17 cellular contexts compared by ENCODE assay signal in genomic region chr13:73991384-73991783, GRCh38.
DNase-seq lines count a peak whose midpoint lies in the region; ATAC-seq, FAIRE-seq and TF ChIP-seq lines count a peak whose summit lies in the region.
"Had no signal": no experiment of that assay in that cellular context is flagged by ENCODE, and none has a peak within 500 bp of the region (broad histone marks: within the 10 kb centered on the region; RNA-seq: fewer than 3 reads in every experiment).

No MANE protein-coding gene starts in this region.

- no peak for FAIRE-seq in HepG2 (lab: Jason Lieb, UNC)
- FAIRE-seq: A549 had no signal

- no peaks in the 10 kb centered on the region for H3K79me2 ChIP-seq in HepG2 (ENCODE audit: insufficient read depth, low read length)

- no peak for DNase-seq in activated T-cell treated with anti-CD3 and anti-CD28 coated beads, Interleukin-2, amount 50 U/mL, for 72 hours
- DNase-seq in activated T-cell treated with anti-CD3 and anti-CD28 coated beads, Interleukin-2, amount 50 U/mL, for 24 hours = no peak
- DNase-seq in NCI-H748 (lab: John Stamatoyannopoulos, UW; ENCODE audit: unreplicated experiment) = peak; percentile 85
- no peak for DNase-seq in stimulated activated naive B cell treated with anti-CD40 and anti-IgM and Interleukin-4, amounts not matched to agents 10 μg/mL and 1 μg/mL and 100 μg/mL, for 72 hours
- DNase-seq in HepG2 (ENCODE audit: low spot score) = no peak
- DNase-seq in SIG-M5 treated with dmso at 0.1 percent for 504 hours (lab: John Stamatoyannopoulos, UW; ENCODE audit: unreplicated experiment) = no peak
- DNase-seq: DMS79 treated with DMSO at 0.1 percent for 48 hours, IMR-90, left ventricle myocardium superior, right lobe of liver had no signal

- H3K4me3 ChIP-seq in HepG2 (replicated peaks in 1 of 3; ENCODE audit: insufficient read depth in 1 of 3, low read depth in 2 of 3, low read length in 3 of 3) = no peak overlapping the region
- H3K4me3 ChIP-seq: A549, right lobe of liver, vagina had no signal

- peaks cover 0 to 1% of the 10 kb centered on the region in 2 donors for H3K36me3 Mint-ChIP-seq in activated T-cell treated with anti-CD3 and anti-CD28 coated beads, Interleukin-2, amount 50 U/mL, for 72 hours (ENCODE audit: insufficient read depth in 2 of 2)
- peaks cover 38% of the 10 kb centered on the region for H3K36me3 Mint-ChIP-seq in activated T-cell treated with anti-CD3 and anti-CD28 coated beads, Interleukin-2, amount 50 U/mL, for 24 hours (ENCODE audit: low read depth)
- peaks cover 8 to 36% of the 10 kb centered on the region in 2 donors for H3K36me3 Mint-ChIP-seq in stimulated activated naive B cell treated with anti-CD40 and anti-IgM and Interleukin-4, amounts not matched to agents 10 μg/mL and 1 μg/mL and 100 μg/mL, for 72 hours

- no peak overlapping the region for H3K9ac ChIP-seq in HepG2 (ENCODE audit: insufficient read depth, low read depth, low read length)

- H3K27me3 Mint-ChIP-seq in activated T-cell treated with anti-CD3 and anti-CD28 coated beads, Interleukin-2, amount 50 U/mL, for 72 hours (ENCODE audit: low read depth) = no peaks in the 10 kb centered on the region
- H3K27me3 Mint-ChIP-seq in activated T-cell treated with anti-CD3 and anti-CD28 coated beads, Interleukin-2, amount 50 U/mL, for 24 hours = no peaks in the 10 kb centered on the region
- H3K27me3 Mint-ChIP-seq in stimulated activated naive B cell treated with anti-CD40 and anti-IgM and Interleukin-4, amounts not matched to agents 10 μg/mL and 1 μg/mL and 100 μg/mL, for 72 hours = no peaks in the 10 kb centered on the region

- CTCF ChIA-PET in HepG2 (lab: Yijun Ruan, JAX; ENCODE audit: low intra/inter-chr PET ratio, low total read pairs) = no interaction called here

- POLR2A ChIA-PET in HepG2 (lab: Yijun Ruan, JAX) = no interaction called here

- in situ Hi-C loops in HepG2 (cut with HindIII; ENCODE audit: extremely low pct_ligation_motif_present, low pct_unique_long_range_greater_than_20kb) = no loop called here

- no peak for TF ChIP-seq CTCF in HepG2 (CRISPR knock-in tag; IDR thresholded peaks at IDR 0.05)

- H3K4me2 ChIP-seq in HepG2 (ENCODE audit: low read depth, low read length) = no peak overlapping the region
- H3K4me2 ChIP-seq: A549 had no signal

- no peak overlapping the region for H2AFZ ChIP-seq in HepG2 (ENCODE audit: low read length)

- WGBS in HepG2 (ENCODE audit: low lambda C conversion rate) = 17% methylated on average over 1 of the region's 1 CpG

- TF ChIP-seq RAD21 in HepG2 (CRISPR knock-in tag; IDR thresholded peaks at IDR 0.05) = no peak

- ATAC-seq in activated T-cell treated with anti-CD3 and anti-CD28 coated beads, Interleukin-2, amount 50 U/mL, for 72 hours (replicated peaks in 1 of 2) = no peak
- ATAC-seq in HG02938 (IDR thresholded peaks at IDR 0.05; ENCODE audit: unreplicated experiment) (peak; percentile 61), HepG2 (no peak), GM21825 (IDR thresholded peaks at IDR 0.05; ENCODE audit: unreplicated experiment) (no peak)
- ATAC-seq in stimulated activated naive B cell treated with anti-CD40 and anti-IgM and Interleukin-4, amounts not matched to agents 10 μg/mL and 1 μg/mL and 100 μg/mL, for 72 hours (replicated peaks) = no peak
- ATAC-seq: A549, esophagus mucosa, HCT116, left ventricle myocardium superior, right lobe of liver had no signal

- peaks cover 42% of the 10 kb centered on the region for H3K4me1 Mint-ChIP-seq in activated T-cell treated with anti-CD3 and anti-CD28 coated beads, Interleukin-2, amount 50 U/mL, for 72 hours (ENCODE audit: low read depth)
- H3K4me1 Mint-ChIP-seq in activated T-cell treated with anti-CD3 and anti-CD28 coated beads, Interleukin-2, amount 50 U/mL, for 24 hours (ENCODE audit: low read depth) = peaks cover 60% of the 10 kb centered on the region
- H3K4me1 Mint-ChIP-seq in stimulated activated naive B cell treated with anti-CD40 and anti-IgM and Interleukin-4, amounts not matched to agents 10 μg/mL and 1 μg/mL and 100 μg/mL, for 72 hours = peaks cover 30 to 49% of the 10 kb centered on the region in 2 donors

- no peaks in the 10 kb centered on the region for H3K27me3 ChIP-seq in HepG2 (ENCODE audit: control insufficient read depth in 1 of 2, insufficient read depth in 2 of 2, low read length in 2 of 2)
- H3K27me3 ChIP-seq: right lobe of liver, vagina had no signal

- TF ChIP-seq EP300 in HepG2 (IDR thresholded peaks at IDR 0.05; ENCODE audit: low read depth in 2 of 2, low read length in 2 of 2) (no peak), HepG2 (CRISPR knock-in tag; IDR thresholded peaks at IDR 0.05; ENCODE audit: borderline replicate concordance) (no peak)

- no TSS peak for BruUV-seq in HepG2 (replicated peaks; lab: Mats Ljungman, UMichigan)

- no peak for TF ChIP-seq POLR2A in HepG2 (IDR thresholded peaks at IDR 0.05; ENCODE audit: insufficient read depth in 1 of 2, low read depth in 2 of 2, low read length in 2 of 2)

- no peaks in the 10 kb centered on the region for H4K20me1 ChIP-seq in HepG2 (ENCODE audit: insufficient read depth, low read length)

- H3K27ac ChIP-seq in HepG2 (ENCODE audit: extremely low read length, insufficient read depth, low read length) = no peak overlapping the region
- H3K27ac ChIP-seq: A549, right lobe of liver, vagina had no signal

- no peak overlapping the region for H3K4me3 Mint-ChIP-seq in activated T-cell treated with anti-CD3 and anti-CD28 coated beads, Interleukin-2, amount 50 U/mL, for 72 hours
- no peak overlapping the region for H3K4me3 Mint-ChIP-seq in activated T-cell treated with anti-CD3 and anti-CD28 coated beads, Interleukin-2, amount 50 U/mL, for 24 hours
- no peak overlapping the region for H3K4me3 Mint-ChIP-seq in stimulated activated naive B cell treated with anti-CD40 and anti-IgM and Interleukin-4, amounts not matched to agents 10 μg/mL and 1 μg/mL and 100 μg/mL, for 72 hours

- H3K9me3 ChIP-seq in HepG2 (ENCODE audit: low read length) = no peaks in the 10 kb centered on the region
- H3K9me3 ChIP-seq: A549, right lobe of liver, vagina had no signal

- H3K27ac Mint-ChIP-seq in activated T-cell treated with anti-CD3 and anti-CD28 coated beads, Interleukin-2, amount 50 U/mL, for 72 hours = peak overlapping the region; percentile 70
- H3K27ac Mint-ChIP-seq in activated T-cell treated with anti-CD3 and anti-CD28 coated beads, Interleukin-2, amount 50 U/mL, for 24 hours = no peak overlapping the region
- H3K27ac Mint-ChIP-seq in stimulated activated naive B cell treated with anti-CD40 and anti-IgM and Interleukin-4, amounts not matched to agents 10 μg/mL and 1 μg/mL and 100 μg/mL, for 72 hours = peak overlapping the region; percentile 20
- H3K27ac Mint-ChIP-seq: activated T-helper 2 cell treated with anti-CD3 and anti-CD28 coated beads, Interferon-gamma antibody, Interleukin-2, Interleukin-4, amounts not matched to agents 10 μg/mL and 5 μg/mL and 100 μg/mL, durations not matched to agents 14 hours and 24 hours and 36 hours had no signal

- H3K9me3 Mint-ChIP-seq in activated T-cell treated with anti-CD3 and anti-CD28 coated beads, Interleukin-2, amount 50 U/mL, for 72 hours = no peaks in the 10 kb centered on the region
- H3K9me3 Mint-ChIP-seq in activated T-cell treated with anti-CD3 and anti-CD28 coated beads, Interleukin-2, amount 50 U/mL, for 24 hours = no peaks in the 10 kb centered on the region
- no peaks in the 10 kb centered on the region for H3K9me3 Mint-ChIP-seq in stimulated activated naive B cell treated with anti-CD40 and anti-IgM and Interleukin-4, amounts not matched to agents 10 μg/mL and 1 μg/mL and 100 μg/mL, for 72 hours
- H3K9me3 Mint-ChIP-seq: activated T-helper 2 cell treated with anti-CD3 and anti-CD28 coated beads, Interferon-gamma antibody, Interleukin-2, Interleukin-4, amounts not matched to agents 10 μg/mL and 5 μg/mL and 100 μg/mL, durations not matched to agents 14 hours and 24 hours and 36 hours had no signal

- intact Hi-C loops in HepG2 (cut with micrococcal nuclease; ENCODE audit: unreplicated experiment) = no loop called here

- peaks cover 5% of the 10 kb centered on the region; the same call in 1 of the 2 replicates for H3K4me1 ChIP-seq in HepG2 (ENCODE audit: insufficient read depth, low read length)
- H3K4me1 ChIP-seq: A549, vagina had no signal

- no peaks in the 10 kb centered on the region for H3K36me3 ChIP-seq in HepG2 (replicated peaks in 1 of 2; ENCODE audit: control insufficient read depth in 1 of 2, insufficient read depth in 2 of 2, low read length in 2 of 2)
- H3K36me3 ChIP-seq: right lobe of liver, vagina had no signal

TF ChIP-seq in HepG2, 621 proteins besides CTCF, POLR2A, EP300 and RAD21:
- TF ChIP-seq FOXO4 (CRISPR knock-in tag; conservative IDR thresholded peaks at IDR 0.05) = no peak
- TF ChIP-seq GZF1 (CRISPR knock-in tag; IDR thresholded peaks at IDR 0.05) = no peak
- TF ChIP-seq POLR2G (IDR thresholded peaks at IDR 0.05; ENCODE audit: low read depth, low read length) = no peak
